10 cellular contexts compared by ENCODE assay signal in genomic region chr3:185070491-185071335, GRCh38.
DNase-seq lines count a peak whose midpoint lies in the region; ATAC-seq and TF ChIP-seq lines count a peak whose summit lies in the region.
"Had no signal": no experiment of that assay in that cellular context is flagged by ENCODE, and none has a peak within 500 bp of the region (broad histone marks: within the 10 kb centered on the region; RNA-seq: fewer than 3 reads in every experiment).

No MANE protein-coding gene starts in this region.

- peak; percentile 29 for ATAC-seq in gastroesophageal sphincter
- ATAC-seq in GM19023 (IDR thresholded peaks at IDR 0.05; ENCODE audit: unreplicated experiment): no peak
- ATAC-seq in GM21515 (IDR thresholded peaks at IDR 0.05; ENCODE audit: unreplicated experiment): no peak

- no peaks in the 10 kb centered on the region for H3K4me1 ChIP-seq in gastroesophageal sphincter
- no peaks in the 10 kb centered on the region for H3K4me1 ChIP-seq in tibial artery
- peaks cover 0 to 7% (median 0%) of the 10 kb centered on the region in 4 donors for H3K4me1 ChIP-seq in tibial nerve

- H3K4me3 ChIP-seq in gastroesophageal sphincter (no peak overlapping the region), tibial artery (no peak overlapping the region), tibial nerve (no peak overlapping the region)

- TF ChIP-seq CTCF in gastroesophageal sphincter (IDR thresholded peaks at IDR 0.05) (peak in 3 of 4 experiments; percentile 12 to 38 (median 21)), tibial artery (IDR thresholded peaks at IDR 0.05) (peak; percentile 10 to 14), tibial nerve (IDR thresholded peaks at IDR 0.05) (peak in 1 of 5 experiments; percentile 27)

- no peak for TF ChIP-seq POLR2A in gastroesophageal sphincter (IDR thresholded peaks at IDR 0.05)
- no peak for TF ChIP-seq POLR2A in tibial nerve (IDR thresholded peaks at IDR 0.05)

- peak; percentile 28 for DNase-seq in SIG-M5 treated with dmso at 0.1 percent for 504 hours (lab: John Stamatoyannopoulos, UW; ENCODE audit: unreplicated experiment)
- no peak for DNase-seq in SIG-M5 (lab: John Stamatoyannopoulos, UW)
- DNase-seq in SK-MEL-5 (ENCODE audit: low read depth, low spot score): peak; percentile 81
- no peak for DNase-seq in tibial artery
- no peak for DNase-seq in tibial nerve (ENCODE audit: low spot score in 2 of 2)
- DNase-seq: activated CD4-positive, alpha-beta T cell treated with anti-CD3 and anti-CD28 coated beads for 1 hour had no signal

- TF ChIP-seq EP300 in gastroesophageal sphincter (IDR thresholded peaks at IDR 0.05) (no peak), tibial nerve (IDR thresholded peaks at IDR 0.05) (no peak)

- no peaks in the 10 kb centered on the region for H3K9me3 ChIP-seq in gastroesophageal sphincter
- H3K9me3 ChIP-seq in tibial artery: no peaks in the 10 kb centered on the region
- H3K9me3 ChIP-seq in tibial nerve: no peaks in the 10 kb centered on the region

- in situ Hi-C loops in SK-MEL-5 (cut with HindIII; ENCODE audit: low pct_unique_long_range_greater_than_20kb, low sequenced_read_pairs): no loop called here

- 59 to 71% methylated on average over 5 to 8 of the region's 22 CpGs for WGBS in gastroesophageal sphincter (ENCODE audit: low coverage in 1 of 2), 2 donors
- 61 to 70% methylated on average over 22 of the region's 22 CpGs for WGBS in tibial nerve, 2 donors

- H3K27ac ChIP-seq in gastroesophageal sphincter: no peak overlapping the region
- H3K27ac ChIP-seq in tibial artery: no peak overlapping the region
- H3K27ac ChIP-seq in tibial nerve: no peak overlapping the region
- H3K27ac ChIP-seq: HL-60 had no signal

- H3K27me3 ChIP-seq in gastroesophageal sphincter: no peaks in the 10 kb centered on the region
- no peaks in the 10 kb centered on the region for H3K27me3 ChIP-seq in tibial artery
- no peaks in the 10 kb centered on the region for H3K27me3 ChIP-seq in tibial nerve

- H3K36me3 ChIP-seq in gastroesophageal sphincter: no peaks in the 10 kb centered on the region
- H3K36me3 ChIP-seq in tibial artery: no peaks in the 10 kb centered on the region
- H3K36me3 ChIP-seq in tibial nerve: no peaks in the 10 kb centered on the region

- intact Hi-C loops in tibial artery (cut with DNase I; ENCODE audit: low total_unique reads): no loop called here

Comparison
In these comparisons a context has a peak if more than half of its experiments do, and no peak if none do; other contexts are left out.
1. DNase-seq: peak in SIG-M5 treated with dmso at 0.1 percent for 504 hours (single experiment) and SK-MEL-5 (single experiment); none in SIG-M5 (single experiment), tibial artery (0 of 2) and tibial nerve (0 of 2).